In the genomic region with DNA sequence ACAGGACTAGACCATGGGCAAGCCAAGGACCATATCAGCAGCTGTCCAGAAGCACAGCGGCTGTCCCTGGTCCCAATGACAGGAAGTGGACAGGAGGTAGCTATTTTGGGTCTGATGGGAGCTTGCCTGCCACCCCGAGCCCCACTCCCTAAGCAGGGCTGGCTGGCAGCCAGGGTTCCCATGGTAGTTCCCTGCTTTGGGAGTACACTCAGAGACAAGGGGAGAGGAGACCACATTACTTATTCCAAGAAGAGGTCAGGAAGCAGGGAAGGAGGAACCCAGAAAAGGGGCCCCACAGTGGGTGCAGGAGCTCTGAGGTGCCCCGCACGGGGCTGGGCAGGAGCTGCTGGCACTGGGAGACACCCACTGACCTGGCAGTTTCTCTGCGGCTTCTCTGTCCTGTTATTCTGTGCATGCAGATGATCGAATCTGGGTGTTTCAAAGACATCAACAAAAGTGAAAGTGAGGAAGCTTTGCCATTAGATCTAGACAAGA, we compare ENCODE assay signal across 1 cellular context.
TF ChIP-seq lines count a peak whose summit lies in the region.

No MANE protein-coding gene starts in this region.

TF ChIP-seq in GM12878, 131 proteins besides CTCF, POLR2A, EP300 and RAD21 (continued from another document):
- TF ChIP-seq, protein P1, sequence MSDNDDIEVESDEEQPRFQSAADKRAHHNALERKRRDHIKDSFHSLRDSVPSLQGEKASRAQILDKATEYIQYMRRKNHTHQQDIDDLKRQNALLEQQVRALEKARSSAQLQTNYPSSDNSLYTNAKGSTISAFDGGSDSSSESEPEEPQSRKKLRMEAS (IDR thresholded peaks at IDR 0.05; ENCODE audit: low read depth, low read length), result no peak
- TF ChIP-seq IRF4 (IDR thresholded peaks at IDR 0.05; ENCODE audit: low read depth, low read length) (no peak), TCF3 (IDR thresholded peaks at IDR 0.05; ENCODE audit: borderline replicate concordance, insufficient read depth, low read depth, low read length) (no peak), ZNF622 (IDR thresholded peaks at IDR 0.05) (no peak), CHD1 (IDR thresholded peaks at IDR 0.05; ENCODE audit: low read depth, low read length) (no peak)
- TF ChIP-seq, protein P2, sequence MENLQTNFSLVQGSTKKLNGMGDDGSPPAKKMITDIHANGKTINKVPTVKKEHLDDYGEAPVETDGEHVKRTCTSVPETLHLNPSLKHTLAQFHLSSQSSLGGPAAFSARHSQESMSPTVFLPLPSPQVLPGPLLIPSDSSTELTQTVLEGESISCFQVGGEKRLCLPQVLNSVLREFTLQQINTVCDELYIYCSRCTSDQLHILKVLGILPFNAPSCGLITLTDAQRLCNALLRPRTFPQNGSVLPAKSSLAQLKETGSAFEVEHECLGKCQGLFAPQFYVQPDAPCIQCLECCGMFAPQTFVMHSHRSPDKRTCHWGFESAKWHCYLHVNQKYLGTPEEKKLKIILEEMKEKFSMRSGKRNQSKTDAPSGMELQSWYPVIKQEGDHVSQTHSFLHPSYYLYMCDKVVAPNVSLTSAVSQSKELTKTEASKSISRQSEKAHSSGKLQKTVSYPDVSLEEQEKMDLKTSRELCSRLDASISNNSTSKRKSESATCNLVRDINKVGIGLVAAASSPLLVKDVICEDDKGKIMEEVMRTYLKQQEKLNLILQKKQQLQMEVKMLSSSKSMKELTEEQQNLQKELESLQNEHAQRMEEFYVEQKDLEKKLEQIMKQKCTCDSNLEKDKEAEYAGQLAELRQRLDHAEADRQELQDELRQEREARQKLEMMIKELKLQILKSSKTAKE (IDR thresholded peaks at IDR 0.05; ENCODE audit: low read depth, poor library complexity, severe bottlenecking), result no peak
TF ChIP-seq in GM12878: peak in this region for 0.
